21 cellular contexts compared by ENCODE assay signal in the genomic region with DNA sequence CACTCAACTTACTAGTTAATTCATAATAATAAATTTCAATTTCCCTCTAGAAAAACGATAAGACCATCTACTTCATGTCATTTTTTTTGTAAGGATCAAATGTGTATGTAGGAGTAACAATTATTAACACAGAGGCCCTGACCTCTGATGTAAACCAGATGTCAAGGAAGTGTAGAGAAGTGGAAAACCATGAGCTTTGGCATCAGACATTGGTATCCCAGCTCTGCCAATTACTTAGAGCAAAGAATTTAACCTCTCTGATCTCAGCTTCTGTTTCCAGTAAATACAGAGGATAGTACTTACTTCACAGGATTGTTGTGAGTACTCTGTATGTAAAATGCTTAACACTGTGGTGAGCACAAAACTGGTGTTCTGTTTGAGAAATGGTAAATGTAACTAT.
DNase-seq lines count a peak whose midpoint lies in the region; ATAC-seq and TF ChIP-seq lines count a peak whose summit lies in the region.
"Had no signal": no experiment of that assay in that cellular context is flagged by ENCODE, and none has a peak within 500 bp of the region (broad histone marks: within the 10 kb centered on the region; RNA-seq: fewer than 3 reads in every experiment).

No MANE protein-coding gene starts in this region.

- H3K36me3 ChIP-seq in ACC112 (ENCODE audit: insufficient read depth, low read length): peaks cover 20% of the 10 kb centered on the region
- H3K36me3 ChIP-seq: prostate gland had no signal

- H3K27ac ChIP-seq in ACC112 (ENCODE audit: low read depth, low read length): peak overlapping the region; percentile 9; the same call in 1 of the 2 replicates
- H3K27ac ChIP-seq: epithelial cell of prostate, neural progenitor cell, prostate gland, vagina had no signal

- DNase-seq in GM04503 (ENCODE audit: low read depth) (peak; percentile 70), astrocyte of the cerebellum (ENCODE audit: low read depth) (peak; percentile 19), fibroblast of pulmonary artery (ENCODE audit: low read depth) (peak; percentile 74), NAMALWA (ENCODE audit: low spot score) (no peak), NCI-H2107 treated with DMSO at 0.1 percent for 48 hours (lab: John Stamatoyannopoulos, UW; ENCODE audit: unreplicated experiment) (no peak)
- no peak for DNase-seq in activated CD8-positive, alpha-beta memory T cell treated with anti-CD3 and anti-CD28 coated beads, Interleukin-2, amount 50 U/mL, for 4 hours
- DNase-seq: activated CD4-positive, alpha-beta T cell treated with anti-CD3 and anti-CD28 coated beads, Interleukin-2, amount 50 U/mL, for 4 hours; activated T-cell treated with anti-CD3 and anti-CD28 coated beads, Interleukin-2, amount 50 U/mL, for 48 hours; CD8-positive, alpha-beta memory T cell; DMS79 treated with DMSO at 0.1 percent for 48 hours; NCI-H1417; NCI-H2171; NCI-H69; substantia nigra had no signal

- H3K4me1 ChIP-seq in ACC112 (ENCODE audit: control insufficient read depth, insufficient read depth, low read length, unreplicated experiment): peaks cover 19% of the 10 kb centered on the region
- H3K4me1 ChIP-seq: neural progenitor cell, prostate gland had no signal

- in situ Hi-C loops in astrocyte of the cerebellum (cut with HindIII; ENCODE audit: low sequenced_read_pairs): no loop called here

- H3K27me3 ChIP-seq in ACC112 (ENCODE audit: insufficient read depth, low read length): no peaks in the 10 kb centered on the region
- H3K27me3 ChIP-seq: neural progenitor cell, vagina had no signal

- no peak for ATAC-seq in HG02870 (IDR thresholded peaks at IDR 0.05; ENCODE audit: unreplicated experiment)
- ATAC-seq: left lobe of liver had no signal

- H3K79me2 ChIP-seq in ACC112 (ENCODE audit: control insufficient read depth, insufficient read depth, low read length, unreplicated experiment): no peaks in the 10 kb centered on the region

- H2AFZ ChIP-seq in ACC112 (ENCODE audit: low read length, unreplicated experiment): no peak overlapping the region
- H2AFZ ChIP-seq: neural progenitor cell had no signal

- TF ChIP-seq CTCF in astrocyte of the cerebellum (IDR thresholded peaks at IDR 0.05; ENCODE audit: low read depth, low read length, missing control alignments) (no peak), fibroblast of pulmonary artery (IDR thresholded peaks at IDR 0.05; ENCODE audit: low read length, missing control alignments) (no peak)

- no peak overlapping the region for H3K4me3 ChIP-seq in ACC112 (ENCODE audit: low read depth, low read length)
- H3K4me3 ChIP-seq in astrocyte of the cerebellum (ENCODE audit: low read depth, low read length): no peak overlapping the region
- H3K4me3 ChIP-seq in fibroblast of pulmonary artery (replicated peaks; ENCODE audit: low read depth, low read length): no peak overlapping the region
- H3K4me3 ChIP-seq: neural progenitor cell, prostate gland, vagina had no signal

Comparison
In these comparisons a context has a peak if more than half of its experiments do, and no peak if none do; other contexts are left out.
1. DNase-seq: peak in GM04503 (single experiment), astrocyte of the cerebellum (single experiment) and fibroblast of pulmonary artery (single experiment); none in NAMALWA (single experiment), NCI-H2107 treated with DMSO at 0.1 percent for 48 hours (single experiment) and activated CD8-positive, alpha-beta memory T cell treated with anti-CD3 and anti-CD28 coated beads, Interleukin-2, amount 50 U/mL, for 4 hours (single experiment).